ENCODE assay signal across 1 cellular context in genomic region chr6:34573567-34574183, GRCh38.
TF ChIP-seq lines count a peak whose summit lies in the region.

No MANE protein-coding gene starts in this region.

TF ChIP-seq in K562, 482 proteins besides CTCF, POLR2A, EP300 and RAD21 (continued from another document):
- TF ChIP-seq TFAP4 (CRISPR knock-in tag; IDR thresholded peaks at IDR 0.05; ENCODE audit: borderline replicate concordance): peak; percentile 18; the same call in 1 of the 2 replicates
- TF ChIP-seq BCOR (IDR thresholded peaks at IDR 0.05): peak; percentile 29; the same call in 1 of the 2 replicates
- TF ChIP-seq RERE (CRISPR knock-in tag; IDR thresholded peaks at IDR 0.05; ENCODE audit: borderline replicate concordance): 0 out of 2 replicates have a peak, but pooled peaks have one; percentile 63
- TF ChIP-seq POLR2G (IDR thresholded peaks at IDR 0.05; ENCODE audit: low read depth, low read length): peak; percentile 53
- peak; percentile 57; the same call in 1 of the 2 replicates for TF ChIP-seq TAF15 (IDR thresholded peaks at IDR 0.05; ENCODE audit: low read depth, low read length)
